In genomic region chr7:107506683-107507339, GRCh38 we compare ENCODE assay signal across 1 cellular context.
TF ChIP-seq lines count a peak whose summit lies in the region.

No MANE protein-coding gene starts in this region.

TF ChIP-seq in IMR-90, 13 proteins besides CTCF, POLR2A, EP300 and RAD21 (continued from another document):
- TF ChIP-seq ELK1 (IDR thresholded peaks at IDR 0.05; ENCODE audit: borderline replicate concordance, low read depth, low read length) (no peak), RFX5 (IDR thresholded peaks at IDR 0.05; ENCODE audit: low read depth, low read length) (no peak), MXI1 (IDR thresholded peaks at IDR 0.05; ENCODE audit: borderline replicate concordance, low read depth, low read length) (no peak), CHD1 (IDR thresholded peaks at IDR 0.05; ENCODE audit: low read depth, low read length) (no peak), CEBPB (IDR thresholded peaks at IDR 0.05; ENCODE audit: low read depth, low read length) (no peak), NFE2L2 (IDR thresholded peaks at IDR 0.05; ENCODE audit: low read depth, low read length) (no peak), USF2 (IDR thresholded peaks at IDR 0.05; ENCODE audit: low read depth, low read length) (no peak)
